1 cellular context compared by ENCODE assay signal in the genomic region with DNA sequence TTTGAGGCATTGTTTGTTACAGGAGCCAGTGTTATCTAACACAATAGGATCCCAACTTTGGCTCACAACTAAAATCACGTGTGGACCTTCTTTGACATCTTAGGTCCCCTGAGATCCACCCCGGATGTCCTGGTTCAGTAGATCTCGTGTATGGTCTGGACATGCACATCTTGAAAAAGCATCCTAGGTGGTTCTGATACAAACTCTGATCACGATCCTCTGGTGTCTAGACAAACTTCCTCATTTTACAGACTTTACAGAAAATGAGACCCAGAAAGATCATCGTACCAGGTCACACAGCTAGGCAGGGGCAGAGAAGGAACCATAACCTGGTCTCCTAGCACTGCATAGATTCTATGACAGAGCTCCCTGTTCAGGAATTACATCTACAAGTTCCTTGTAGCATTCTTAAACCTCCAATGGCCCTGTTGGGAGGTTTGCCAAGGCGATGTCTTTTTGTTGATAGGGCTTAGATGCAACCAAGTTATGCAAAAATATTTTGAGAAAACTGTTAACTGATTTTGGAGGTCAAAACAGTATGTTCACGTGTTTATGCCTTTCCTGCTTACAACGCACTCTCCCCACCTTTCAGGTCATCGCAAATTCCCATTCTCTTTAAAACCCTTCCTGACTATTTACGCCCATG.
TF ChIP-seq lines count a peak whose summit lies in the region.

No MANE protein-coding gene starts in this region.

TF ChIP-seq in IMR-90, 13 proteins besides CTCF, POLR2A, EP300 and RAD21:
- no peak for TF ChIP-seq MXI1 (IDR thresholded peaks at IDR 0.05; ENCODE audit: borderline replicate concordance, low read depth, low read length)
- no peak for TF ChIP-seq CEBPB (IDR thresholded peaks at IDR 0.05; ENCODE audit: low read depth, low read length)
- no peak for TF ChIP-seq CHD1 (IDR thresholded peaks at IDR 0.05; ENCODE audit: low read depth, low read length)
- no peak for TF ChIP-seq FOS (IDR thresholded peaks at IDR 0.05; ENCODE audit: low read depth, low read length)
- TF ChIP-seq, protein P1, sequence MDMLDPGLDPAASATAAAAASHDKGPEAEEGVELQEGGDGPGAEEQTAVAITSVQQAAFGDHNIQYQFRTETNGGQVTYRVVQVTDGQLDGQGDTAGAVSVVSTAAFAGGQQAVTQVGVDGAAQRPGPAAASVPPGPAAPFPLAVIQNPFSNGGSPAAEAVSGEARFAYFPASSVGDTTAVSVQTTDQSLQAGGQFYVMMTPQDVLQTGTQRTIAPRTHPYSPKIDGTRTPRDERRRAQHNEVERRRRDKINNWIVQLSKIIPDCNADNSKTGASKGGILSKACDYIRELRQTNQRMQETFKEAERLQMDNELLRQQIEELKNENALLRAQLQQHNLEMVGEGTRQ (IDR thresholded peaks at IDR 0.05; ENCODE audit: low read depth, low read length) = no peak
- TF ChIP-seq BHLHE40 (IDR thresholded peaks at IDR 0.05; ENCODE audit: low read depth, low read length) = no peak
- TF ChIP-seq, protein P2, sequence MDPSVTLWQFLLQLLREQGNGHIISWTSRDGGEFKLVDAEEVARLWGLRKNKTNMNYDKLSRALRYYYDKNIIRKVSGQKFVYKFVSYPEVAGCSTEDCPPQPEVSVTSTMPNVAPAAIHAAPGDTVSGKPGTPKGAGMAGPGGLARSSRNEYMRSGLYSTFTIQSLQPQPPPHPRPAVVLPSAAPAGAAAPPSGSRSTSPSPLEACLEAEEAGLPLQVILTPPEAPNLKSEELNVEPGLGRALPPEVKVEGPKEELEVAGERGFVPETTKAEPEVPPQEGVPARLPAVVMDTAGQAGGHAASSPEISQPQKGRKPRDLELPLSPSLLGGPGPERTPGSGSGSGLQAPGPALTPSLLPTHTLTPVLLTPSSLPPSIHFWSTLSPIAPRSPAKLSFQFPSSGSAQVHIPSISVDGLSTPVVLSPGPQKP (IDR thresholded peaks at IDR 0.05; ENCODE audit: borderline replicate concordance, low read depth, low read length) = no peak
- TF ChIP-seq RFX5 (IDR thresholded peaks at IDR 0.05; ENCODE audit: low read depth, low read length) = no peak
- TF ChIP-seq MAFK (IDR thresholded peaks at IDR 0.05; ENCODE audit: low read depth, low read length) = no peak
- TF ChIP-seq NFE2L2 (IDR thresholded peaks at IDR 0.05; ENCODE audit: low read depth, low read length) = no peak
- TF ChIP-seq SMC3 (IDR thresholded peaks at IDR 0.05; ENCODE audit: low read depth, low read length) = no peak
- TF ChIP-seq RCOR1 (IDR thresholded peaks at IDR 0.05; ENCODE audit: insufficient replicate concordance, low read length) = no peak
- no peak for TF ChIP-seq MAZ (IDR thresholded peaks at IDR 0.05; ENCODE audit: borderline replicate concordance, low read depth, low read length)
